ENCODE assay signal across 2 cellular contexts in genomic region chr16:47473004-47473403, GRCh38.
A peak's percentile ranks its signal among the peaks of the same experiment; 100 is the strongest.
TF ChIP-seq lines count a peak whose summit lies in the region.

No MANE protein-coding gene starts in this region.

TF ChIP-seq in HEK293, 187 proteins besides CTCF, POLR2A, EP300 and RAD21:
- peak; percentile 87 for TF ChIP-seq ZNF362 (tag by site-specific recombination; IDR thresholded peaks at IDR 0.05)

TF ChIP-seq in GM12878, 131 proteins besides CTCF, POLR2A, EP300 and RAD21:
- TF ChIP-seq ZBTB40 (IDR thresholded peaks at IDR 0.05; ENCODE audit: borderline replicate concordance) (peak; percentile 29; the same call in 1 of the 2 replicates), ZNF384 (IDR thresholded peaks at IDR 0.05; ENCODE audit: borderline replicate concordance, low read depth, low read length) (peak; percentile 69)
